16 cellular contexts compared by ENCODE assay signal in genomic region chr12:58509116-58509885, GRCh38.
DNase-seq lines count a peak whose midpoint lies in the region; ATAC-seq and TF ChIP-seq lines count a peak whose summit lies in the region.
"Had no signal": no experiment of that assay in that cellular context is flagged by ENCODE, and none has a peak within 500 bp of the region (broad histone marks: within the 10 kb centered on the region; RNA-seq: fewer than 3 reads in every experiment).

No MANE protein-coding gene starts in this region.

- H3K36me3 ChIP-seq in brain microvascular endothelial cell (replicated peaks) (no peaks in the 10 kb centered on the region), gastroesophageal sphincter (no peaks in the 10 kb centered on the region)
- H3K36me3 ChIP-seq: cardiac muscle cell, suprapubic skin had no signal

- H3K27ac ChIP-seq in brain microvascular endothelial cell (peak overlapping the region; percentile 93), gastroesophageal sphincter (no peak overlapping the region)
- H3K27ac ChIP-seq: cardiac muscle cell, suprapubic skin had no signal

- TF ChIP-seq POLR2A in gastroesophageal sphincter (IDR thresholded peaks at IDR 0.05), result no peak

- TF ChIP-seq EP300 in gastroesophageal sphincter (IDR thresholded peaks at IDR 0.05), result no peak

- no peak for ATAC-seq in gastroesophageal sphincter

- TF ChIP-seq CTCF in brain microvascular endothelial cell (IDR thresholded peaks at IDR 0.05; ENCODE audit: low read depth, low read length, missing control alignments) (no peak), gastroesophageal sphincter (IDR thresholded peaks at IDR 0.05) (no peak)

- no peaks in the 10 kb centered on the region for H3K4me1 ChIP-seq in gastroesophageal sphincter
- H3K4me1 ChIP-seq: suprapubic skin had no signal

- DNase-seq in EL (peak; percentile 69), NCI-H226 (peak; percentile 77), brain microvascular endothelial cell (peak; percentile 88), iris pigment epithelial cell (ENCODE audit: low read depth) (peak; percentile 93), NOMO-1 treated with dmso at 0.1 percent for 144 hours (lab: John Stamatoyannopoulos, UW; ENCODE audit: unreplicated experiment) (no peak), C1 segment of cervical spinal cord (lab: John Stamatoyannopoulos, UW) (no peak)
- no peak for DNase-seq in activated CD8-positive, alpha-beta memory T cell treated with anti-CD3 and anti-CD28 coated beads, Interleukin-2, amount 50 U/mL, for 4 hours
- DNase-seq: activated CD4-positive, CD25-positive, alpha-beta regulatory T cell treated with anti-CD3 and anti-CD28 coated beads, Interleukin-2, amount 50 U/mL, for 72 hours; activated CD8-positive, alpha-beta memory T cell treated with anti-CD3 and anti-CD28 coated beads, Interleukin-2, amount 50 U/mL, for 48 hours; activated naive CD4-positive, alpha-beta T cell treated with anti-CD3 and anti-CD28 coated beads, Interleukin-2, amount 10 ng/mL, durations not matched to agents 7 days and 5 days; DMS 273 treated with DMSO at 0.1 percent for 48 hours; Right ventricle myocardium superior had no signal

- WGBS in gastroesophageal sphincter (ENCODE audit: low coverage in 1 of 2), 2 donors, result 71 to 92% methylated on average over 5 of the region's 5 CpGs

- in situ Hi-C loops in brain microvascular endothelial cell (cut with HindIII; ENCODE audit: low pct_ligation_motif_present, low sequenced_read_pairs), result no loop called here

- H3K9me3 ChIP-seq in gastroesophageal sphincter, result no peaks in the 10 kb centered on the region
- H3K9me3 ChIP-seq: suprapubic skin had no signal

- no peaks in the 10 kb centered on the region for H3K27me3 ChIP-seq in brain microvascular endothelial cell (replicated peaks)
- H3K27me3 ChIP-seq in gastroesophageal sphincter, result no peaks in the 10 kb centered on the region
- H3K27me3 ChIP-seq: cardiac muscle cell, suprapubic skin had no signal

- H3K4me3 ChIP-seq in brain microvascular endothelial cell (ENCODE audit: low read depth, low read length), result no peak overlapping the region
- H3K4me3 ChIP-seq in gastroesophageal sphincter, result no peak overlapping the region
- H3K4me3 ChIP-seq: cardiac muscle cell, lung, suprapubic skin had no signal

Comparison
In these comparisons a context has a peak if more than half of its experiments do, and no peak if none do; other contexts are left out.
1. DNase-seq: peak in EL (single experiment), NCI-H226 (single experiment), brain microvascular endothelial cell (single experiment) and iris pigment epithelial cell (single experiment); none in NOMO-1 treated with dmso at 0.1 percent for 144 hours (single experiment), C1 segment of cervical spinal cord (0 of 14) and activated CD8-positive, alpha-beta memory T cell treated with anti-CD3 and anti-CD28 coated beads, Interleukin-2, amount 50 U/mL, for 4 hours (single experiment).